In genomic region chr22:30667486-30668305, GRCh38 we compare ENCODE assay signal across 8 cellular contexts. TPM values are rescaled to one million over a fixed set of nuclear protein-coding genes. Genes with fewer than 3 reads are reported as not detected.
DNase-seq lines count a peak whose midpoint lies in the region; ATAC-seq and TF ChIP-seq lines count a peak whose summit lies in the region.

Gene DUSP18 (minus strand): TSS chr22:30667875. CDS start chr22:30664003, 3,872 bp downstream.

- peak within 1 kb of the TSS; percentile 89 for H3K4me3 ChIP-seq in fibroblast of pulmonary artery (replicated peaks; ENCODE audit: low read depth, low read length)

- CTCF ChIA-PET in RWPE1 (lab: Yijun Ruan, JAX) = interaction anchor here (1.2 kb wide), 1 partner anchor 88 kb away, joined by 3 read pairs; no protein-coding TSS in a partner anchor

- H3K4me3 Mint-ChIP-seq in natural killer cell treated with Interleukin-12 subunit alpha and Interleukin-12 subunit beta and Interleukin-15 and Interleukin-18, amount 100 ng/mL, for 72 hours = peak within 1 kb of the TSS; percentile 97

- no peaks in the 10 kb centered on the region for H3K27me3 Mint-ChIP-seq in natural killer cell treated with Interleukin-12 subunit alpha and Interleukin-12 subunit beta and Interleukin-15 and Interleukin-18, amount 100 ng/mL, for 72 hours

- POLR2A ChIA-PET in RWPE1 (lab: Yijun Ruan, JAX; ENCODE audit: low non-redundant PET) = no interaction called here

- peak; percentile 28 for TF ChIP-seq CTCF in RWPE1 (conservative IDR thresholded peaks at IDR 0.05; ENCODE audit: low read depth)
- peak; percentile 9 for TF ChIP-seq CTCF in fibroblast of pulmonary artery (IDR thresholded peaks at IDR 0.05; ENCODE audit: low read length, missing control alignments)

- DNase-seq in ELF-1 (ENCODE audit: low read depth, low spot score) (peak; percentile 98), GOT3 (lab: John Stamatoyannopoulos, UW) (peak; percentile 74), LoVo (ENCODE audit: low spot score) (peak; percentile 93), RWPE1 (ENCODE audit: low spot score) (peak; percentile 94), fibroblast of pulmonary artery (ENCODE audit: low read depth) (peak; percentile 89)
- peak; percentile 91 for DNase-seq in activated T-helper 9 cell treated with anti-CD3 and anti-CD28 coated beads, Interleukin-2, amount 50 U/mL, for 16 hours (ENCODE audit: low read depth)
- DNase-seq in natural killer cell treated with Interleukin-12 subunit alpha and Interleukin-12 subunit beta and Interleukin-15 and Interleukin-18, amount 100 ng/mL, for 72 hours (ENCODE audit: low spot score) = peak; percentile 92
- peak; percentile 88 for DNase-seq in stimulated activated naive CD4-positive, alpha-beta T cell treated with Interleukin-2 at 50 U/mL for 16 hours (lab: John Stamatoyannopoulos, UW)

- peak; percentile 97 to 98 for ATAC-seq in natural killer cell treated with Interleukin-12 subunit alpha and Interleukin-12 subunit beta and Interleukin-15 and Interleukin-18, amount 100 ng/mL, for 72 hours

- peaks cover 16 to 19% of the 10 kb centered on the region in 2 donors for H3K4me1 Mint-ChIP-seq in natural killer cell treated with Interleukin-12 subunit alpha and Interleukin-12 subunit beta and Interleukin-15 and Interleukin-18, amount 100 ng/mL, for 72 hours (ENCODE audit: low read depth in 2 of 2)

- no peaks in the 10 kb centered on the region for H3K9me3 Mint-ChIP-seq in natural killer cell treated with Interleukin-12 subunit alpha and Interleukin-12 subunit beta and Interleukin-15 and Interleukin-18, amount 100 ng/mL, for 72 hours

- peak within 1 kb of the TSS; percentile 66 to 83 for H3K27ac Mint-ChIP-seq in natural killer cell treated with Interleukin-12 subunit alpha and Interleukin-12 subunit beta and Interleukin-15 and Interleukin-18, amount 100 ng/mL, for 72 hours

- H3K36me3 Mint-ChIP-seq in natural killer cell treated with Interleukin-12 subunit alpha and Interleukin-12 subunit beta and Interleukin-15 and Interleukin-18, amount 100 ng/mL, for 72 hours = no peaks in the 10 kb centered on the region

- peak within 1 kb of the TSS; percentile 54 for H3K27ac ChIP-seq in RWPE1

RNA-seq across cellular contexts. Expression of gene DUSP18, which starts in this region (rescaled TPM):
- 1 to 10 TPM; 7.1 to 7.7 TPM for total RNA-seq in natural killer cell treated with Interleukin-12 subunit alpha and Interleukin-12 subunit beta and Interleukin-15 and Interleukin-18, amount 100 ng/mL, for 72 hours

Comparison
In these comparisons a context has a peak if more than half of its experiments do, and no peak if none do; other contexts are left out.
1. Peak in every context shown above with its lines: DNase-seq, ATAC-seq, H3K4me3 ChIP-seq and H3K27ac ChIP-seq.